Comparison of ENCODE assay signal across 18 cellular contexts in genomic region chr9:134322781-134323241, GRCh38. TPM values are rescaled to one million over a fixed set of nuclear protein-coding genes. Genes with fewer than 3 reads are reported as not detected.
DNase-seq lines count a peak whose midpoint lies in the region; ATAC-seq, FAIRE-seq and TF ChIP-seq lines count a peak whose summit lies in the region.
"Had no signal": no experiment of that assay in that cellular context is flagged by ENCODE, and none has a peak within 500 bp of the region (broad histone marks: within the 10 kb centered on the region; RNA-seq: fewer than 3 reads in every experiment).

No MANE protein-coding gene starts in this region.

- no peaks in the 10 kb centered on the region for H3K27me3 ChIP-seq in right atrium auricular region
- no peaks in the 10 kb centered on the region for H3K27me3 ChIP-seq in left ventricle myocardium inferior (ENCODE audit: low read depth)
- H3K27me3 ChIP-seq in naive thymus-derived CD4-positive, alpha-beta T cell (ENCODE audit: control insufficient read depth in 2 of 2, insufficient read depth in 2 of 2, low read length in 2 of 2) = no peaks in the 10 kb centered on the region

- CTCF ChIA-PET in activated CD8-positive, alpha-beta T cell treated with anti-CD3 and anti-CD28 coated beads, Interleukin-2, amount 10 ng/mL, durations not matched to agents 7 days and 5 days (lab: Charles Lee) = interaction anchor here (0.9 kb wide), 1 partner anchor 71 kb away, joined by 3 read pairs; no protein-coding TSS in a partner anchor
- CTCF ChIA-PET in naive thymus-derived CD4-positive, alpha-beta T cell (lab: Charles Lee) = no interaction called here

- POLR2A ChIA-PET in activated CD8-positive, alpha-beta T cell treated with anti-CD3 and anti-CD28 coated beads, Interleukin-2, amount 10 ng/mL, durations not matched to agents 7 days and 5 days (lab: Charles Lee) = no interaction called here
- POLR2A ChIA-PET in naive thymus-derived CD4-positive, alpha-beta T cell (lab: Charles Lee) = no interaction called here

- intact Hi-C loops in Right ventricle myocardium inferior (cut with DNase I) (loop anchor here (5.0 to 10.0 kb wide), 2 partner anchors 41 to 52 kb away; no protein-coding TSS in a partner anchor), left ventricle myocardium inferior (cut with micrococcal nuclease) (no loop called here), posterior vena cava (cut with DNase I) (loop anchor here in 1 of 2 donors (10.0 kb wide), 1 partner anchor 148 kb away; no protein-coding TSS in a partner anchor)
- intact Hi-C loops in naive thymus-derived CD4-positive, alpha-beta T cell (cut with micrococcal nuclease) = no loop called here

- TF ChIP-seq CTCF in right atrium auricular region (IDR thresholded peaks at IDR 0.05) (no peak), left ventricle myocardium inferior (IDR thresholded peaks at IDR 0.05; ENCODE audit: borderline replicate concordance) (no peak)

- no peak for FAIRE-seq in RCC 7860 (lab: Jason Lieb, UNC)
- FAIRE-seq: A204.1, GM12878, H54 had no signal

- H3K27ac ChIP-seq in right atrium auricular region (no peak overlapping the region), left ventricle myocardium inferior (replicated peaks) (peak overlapping the region; percentile 97)
- no peak overlapping the region for H3K27ac ChIP-seq in naive thymus-derived CD4-positive, alpha-beta T cell (ENCODE audit: low read depth, low read length)

- H3K9me3 ChIP-seq in right atrium auricular region = no peaks in the 10 kb centered on the region
- no peaks in the 10 kb centered on the region for H3K9me3 ChIP-seq in left ventricle myocardium inferior (replicated peaks)
- no peaks in the 10 kb centered on the region for H3K9me3 ChIP-seq in naive thymus-derived CD4-positive, alpha-beta T cell (ENCODE audit: control insufficient read depth in 2 of 3, low read length in 3 of 3)
- H3K9me3 ChIP-seq: Caco-2, SK-N-SH had no signal

- H3K4me3 Mint-ChIP-seq in activated CD8-positive, alpha-beta T cell treated with anti-CD3 and anti-CD28 coated beads, Interleukin-2, amount 10 ng/mL, durations not matched to agents 7 days and 5 days = no peak overlapping the region
- peak overlapping the region in 2 of 10 donors; percentile 75 to 81 for H3K4me3 Mint-ChIP-seq in naive thymus-derived CD4-positive, alpha-beta T cell

- H3K9me3 Mint-ChIP-seq in activated CD8-positive, alpha-beta T cell treated with anti-CD3 and anti-CD28 coated beads, Interleukin-2, amount 10 ng/mL, durations not matched to agents 7 days and 5 days (ENCODE audit: insufficient read depth) = no peaks in the 10 kb centered on the region
- H3K9me3 Mint-ChIP-seq in naive thymus-derived CD4-positive, alpha-beta T cell = no peaks in the 10 kb centered on the region

- H3K36me3 ChIP-seq in right atrium auricular region = no peaks in the 10 kb centered on the region
- no peaks in the 10 kb centered on the region for H3K36me3 ChIP-seq in left ventricle myocardium inferior
- H3K36me3 ChIP-seq in naive thymus-derived CD4-positive, alpha-beta T cell (ENCODE audit: control insufficient read depth in 2 of 3, insufficient read depth in 3 of 3, low read length in 3 of 3) = no peaks in the 10 kb centered on the region

- H3K4me3 ChIP-seq in right atrium auricular region (no peak overlapping the region), left ventricle myocardium inferior (no peak overlapping the region)
- no peak overlapping the region for H3K4me3 ChIP-seq in naive thymus-derived CD4-positive, alpha-beta T cell (ENCODE audit: low read length)
- H3K4me3 ChIP-seq: GM12878 had no signal

- H3K4me1 ChIP-seq in right atrium auricular region = peaks cover 0 to 27% of the 10 kb centered on the region in 2 donors
- H3K4me1 ChIP-seq in left ventricle myocardium inferior = peaks cover 34% of the 10 kb centered on the region
- peaks cover 4 to 8% of the 10 kb centered on the region in 2 donors for H3K4me1 ChIP-seq in naive thymus-derived CD4-positive, alpha-beta T cell (ENCODE audit: control insufficient read depth in 2 of 2, insufficient read depth in 2 of 2, low read length in 2 of 2)

- H3K36me3 Mint-ChIP-seq in activated CD8-positive, alpha-beta T cell treated with anti-CD3 and anti-CD28 coated beads, Interleukin-2, amount 10 ng/mL, durations not matched to agents 7 days and 5 days (ENCODE audit: low read depth) = no peaks in the 10 kb centered on the region
- no peaks in the 10 kb centered on the region for H3K36me3 Mint-ChIP-seq in naive thymus-derived CD4-positive, alpha-beta T cell

- H3K27ac Mint-ChIP-seq in activated CD8-positive, alpha-beta T cell treated with anti-CD3 and anti-CD28 coated beads, Interleukin-2, amount 10 ng/mL, durations not matched to agents 7 days and 5 days = no peak overlapping the region
- peak overlapping the region in 2 of 9 donors; percentile 34 to 44 for H3K27ac Mint-ChIP-seq in naive thymus-derived CD4-positive, alpha-beta T cell

- peaks cover 31% of the 10 kb centered on the region for H3K27me3 Mint-ChIP-seq in activated CD8-positive, alpha-beta T cell treated with anti-CD3 and anti-CD28 coated beads, Interleukin-2, amount 10 ng/mL, durations not matched to agents 7 days and 5 days (ENCODE audit: low read depth)
- H3K27me3 Mint-ChIP-seq in naive thymus-derived CD4-positive, alpha-beta T cell = peaks cover 0 to 37% (median 0%) of the 10 kb centered on the region in 5 donors

- DNase-seq in Right ventricle myocardium inferior (ENCODE audit: missing footprints) (peak; percentile 21), right atrium auricular region (ENCODE audit: low spot score) (no peak), left ventricle myocardium inferior (peak; percentile 6), posterior vena cava (ENCODE audit: low spot score) (peak; percentile 34), RCC 7860 (ENCODE audit: low spot score) (no peak)
- DNase-seq in activated CD8-positive, alpha-beta T cell treated with anti-CD3 and anti-CD28 coated beads, Interleukin-2, amount 10 ng/mL, durations not matched to agents 7 days and 5 days = no peak
- no peak for DNase-seq in naive thymus-derived CD4-positive, alpha-beta T cell
- DNase-seq: activated CD8-positive, alpha-beta memory T cell treated with anti-CD3 and anti-CD28 coated beads for 24 hours; activated gamma-delta T cell; Caco-2; NCI-H187 treated with DMSO at 0.1 percent for 48 hours; NCI-H446 treated with DMSO at 0.1 percent for 48 hours; SK-N-SH had no signal

- ATAC-seq in Right ventricle myocardium inferior = no peak
- ATAC-seq in GM21576 (IDR thresholded peaks at IDR 0.05; ENCODE audit: unreplicated experiment) = no peak
- no peak for ATAC-seq in activated CD8-positive, alpha-beta T cell treated with anti-CD3 and anti-CD28 coated beads, Interleukin-2, amount 10 ng/mL, durations not matched to agents 7 days and 5 days
- no peak for ATAC-seq in naive thymus-derived CD4-positive, alpha-beta T cell
- ATAC-seq: esophagus mucosa, GM12878 had no signal

- peaks cover 3% of the 10 kb centered on the region for H3K4me1 Mint-ChIP-seq in activated CD8-positive, alpha-beta T cell treated with anti-CD3 and anti-CD28 coated beads, Interleukin-2, amount 10 ng/mL, durations not matched to agents 7 days and 5 days (ENCODE audit: low read depth)
- H3K4me1 Mint-ChIP-seq in naive thymus-derived CD4-positive, alpha-beta T cell = peaks cover 0 to 8% (median 7%) of the 10 kb centered on the region in 7 donors

RNA-seq across cellular contexts. Expression of gene RXRA, which starts 3.4 kb away (rescaled TPM):
- total RNA-seq in Right ventricle myocardium inferior (91.1 TPM), right atrium auricular region (10 to 100 TPM; 34.5 to 50.8 TPM), left ventricle myocardium inferior (57.1 TPM), posterior vena cava (10 to 100 TPM; 41.5 to 44.7 TPM)
- 1 to 10 TPM; 3.8 to 4.2 TPM for total RNA-seq in activated CD8-positive, alpha-beta T cell treated with anti-CD3 and anti-CD28 coated beads, Interleukin-2, amount 10 ng/mL, durations not matched to agents 7 days and 5 days
- total RNA-seq in naive thymus-derived CD4-positive, alpha-beta T cell = 10 to 100 TPM in 2 of 5 experiments, 1 to 10 TPM in 3; 5.9 to 59.5 (median 8.6) TPM
- under 1 TPM; 0.31 TPM for polyA plus RNA-seq in naive thymus-derived CD4-positive, alpha-beta T cell

Comparison
In these comparisons a context has a peak if more than half of its experiments do, and no peak if none do; other contexts are left out.
1. DNase-seq: peak in Right ventricle myocardium inferior (single experiment), left ventricle myocardium inferior (single experiment) and posterior vena cava (single experiment); none in right atrium auricular region (single experiment), activated CD8-positive, alpha-beta T cell treated with anti-CD3 and anti-CD28 coated beads, Interleukin-2, amount 10 ng/mL, durations not matched to agents 7 days and 5 days (single experiment), naive thymus-derived CD4-positive, alpha-beta T cell (0 of 9) and RCC 7860 (single experiment).